ENCODE assay signal across 9 cellular contexts in genomic region chr15:98799461-98799971, GRCh38.
DNase-seq lines count a peak whose midpoint lies in the region; TF ChIP-seq lines count a peak whose summit lies in the region.
"Had no signal": no experiment of that assay in that cellular context is flagged by ENCODE, and none has a peak within 500 bp of the region (broad histone marks: within the 10 kb centered on the region; RNA-seq: fewer than 3 reads in every experiment).

No MANE protein-coding gene starts in this region.

- no peak overlapping the region for H3K4me3 ChIP-seq in AG10803 (ENCODE audit: low read length)
- H3K4me3 ChIP-seq in brain microvascular endothelial cell (ENCODE audit: low read depth, low read length): no peak overlapping the region
- H3K4me3 ChIP-seq in mesendoderm (ENCODE audit: low read length): no peak overlapping the region
- H3K4me3 ChIP-seq in MM.1S (ENCODE audit: low read length): no peak overlapping the region

- H3K79me1 ChIP-seq in mesendoderm (ENCODE audit: low read length): peaks cover 44% of the 10 kb centered on the region

- H3K9me2 ChIP-seq in MM.1S (replicated peaks; ENCODE audit: insufficient read depth, low read length): no peaks in the 10 kb centered on the region

- H2AFZ ChIP-seq in MM.1S (ENCODE audit: low read length): no peak overlapping the region

- in situ Hi-C loops in brain microvascular endothelial cell (cut with HindIII; ENCODE audit: low pct_ligation_motif_present, low sequenced_read_pairs): no loop called here

- H4K20me1 ChIP-seq in MM.1S (ENCODE audit: insufficient read depth, low read length): no peaks in the 10 kb centered on the region; the same call in 1 of the 2 replicates

- TF ChIP-seq CTCF in AG10803 (conservative IDR thresholded peaks at IDR 0.05; ENCODE audit: low read length) (no peak), brain microvascular endothelial cell (IDR thresholded peaks at IDR 0.05; ENCODE audit: low read depth, low read length, missing control alignments) (no peak), MM.1S (IDR thresholded peaks at IDR 0.05; ENCODE audit: low read length) (no peak)

- no peak overlapping the region for H2AK5ac ChIP-seq in mesendoderm (ENCODE audit: low read length)

- no peak overlapping the region for H2BK5ac ChIP-seq in mesendoderm (ENCODE audit: low read length)

- peaks cover 63% of the 10 kb centered on the region for H3K79me2 ChIP-seq in mesendoderm (ENCODE audit: control insufficient read depth, insufficient read depth, low read length)
- H3K79me2 ChIP-seq in MM.1S (ENCODE audit: low read length): peaks cover 75% of the 10 kb centered on the region

- DNase-seq in AG10803 (ENCODE audit: low read depth): peak; percentile 43
- peak; percentile 18 for DNase-seq in NCI-H187 treated with DMSO at 0.1 percent for 48 hours (lab: John Stamatoyannopoulos, UW)
- DNase-seq in brain microvascular endothelial cell: no peak
- DNase-seq in mesendoderm: peak; percentile 85
- no peak for DNase-seq in HK-2 (ENCODE audit: unreplicated experiment)
- no peak for DNase-seq in NCI-H2029 (lab: John Stamatoyannopoulos, UW)
- DNase-seq in NK-92 treated with Interleukin-12 subunit alpha and Interleukin-12 subunit beta, amount 100 ng/mL, for 24 hours (lab: John Stamatoyannopoulos, UW): no peak
- no peak for DNase-seq in MM.1S
- DNase-seq: activated gamma-delta T cell had no signal

- H3K4me2 ChIP-seq in mesendoderm (ENCODE audit: low read length) (peak overlapping the region; percentile 61), MM.1S (ENCODE audit: low read depth, low read length) (no peak overlapping the region)

- H3K9ac ChIP-seq in mesendoderm (ENCODE audit: low read length) (peak overlapping the region; percentile 26), MM.1S (ENCODE audit: low read length) (no peak overlapping the region)

- peaks cover 31% of the 10 kb centered on the region for H3K4me1 ChIP-seq in mesendoderm (ENCODE audit: control insufficient read depth, low read depth, low read length)
- no peaks in the 10 kb centered on the region for H3K4me1 ChIP-seq in MM.1S (ENCODE audit: low read length)

- no CpG with 5 or more reads among the region's 9 CpGs for WGBS in mesendoderm (ENCODE audit: extremely low coverage, insufficient coverage, low lambda C conversion rate)

- H3K36me3 ChIP-seq in brain microvascular endothelial cell (replicated peaks) (no peaks in the 10 kb centered on the region), mesendoderm (ENCODE audit: control insufficient read depth, insufficient read depth, low read length) (no peaks in the 10 kb centered on the region), MM.1S (replicated peaks; ENCODE audit: insufficient read depth, low read length) (no peaks in the 10 kb centered on the region)

- no peak overlapping the region for H3K4ac ChIP-seq in mesendoderm (ENCODE audit: low read depth, low read length)

- H3K56ac ChIP-seq in mesendoderm (ENCODE audit: low read length): peak overlapping the region; percentile 60

- no peaks in the 10 kb centered on the region for H3F3A ChIP-seq in MM.1S (ENCODE audit: insufficient read depth, low read length)

- peak overlapping the region; percentile 86 for H2BK15ac ChIP-seq in mesendoderm (replicated peaks; ENCODE audit: low read depth)

- H3K27me3 ChIP-seq in brain microvascular endothelial cell (replicated peaks): no peaks in the 10 kb centered on the region
- H3K27me3 ChIP-seq in mesendoderm (ENCODE audit: insufficient read depth, low read length, poor library complexity): no peaks in the 10 kb centered on the region
- no peaks in the 10 kb centered on the region for H3K27me3 ChIP-seq in MM.1S (replicated peaks; ENCODE audit: insufficient read depth, low read length)

- no peak overlapping the region for H4K8ac ChIP-seq in mesendoderm (ENCODE audit: low read depth, low read length)

- H3K18ac ChIP-seq in mesendoderm (ENCODE audit: low read length): no peak overlapping the region

- no peak overlapping the region for H2BK120ac ChIP-seq in mesendoderm (ENCODE audit: low read depth, low read length)

- no peak overlapping the region for H4K5ac ChIP-seq in mesendoderm (ENCODE audit: low read length)

- no peaks in the 10 kb centered on the region for H3K9me3 ChIP-seq in MM.1S (replicated peaks; ENCODE audit: insufficient read depth, low read length)

- H3K23ac ChIP-seq in mesendoderm (ENCODE audit: low read length): no peak overlapping the region

- H3K27ac ChIP-seq in brain microvascular endothelial cell (peak overlapping the region; percentile 33), mesendoderm (ENCODE audit: low read depth, low read length) (peak overlapping the region; percentile 89), MM.1S (ENCODE audit: low read length) (no peak overlapping the region)

Comparison
In these comparisons a context has a peak if more than half of its experiments do, and no peak if none do; other contexts are left out.
1. DNase-seq: peak in AG10803 (single experiment), NCI-H187 treated with DMSO at 0.1 percent for 48 hours (single experiment) and mesendoderm (single experiment); none in brain microvascular endothelial cell (single experiment), HK-2 (single experiment), NCI-H2029 (single experiment), NK-92 treated with Interleukin-12 subunit alpha and Interleukin-12 subunit beta, amount 100 ng/mL, for 24 hours (single experiment) and MM.1S (single experiment).